2 cellular contexts compared by ENCODE assay signal in the genomic region with DNA sequence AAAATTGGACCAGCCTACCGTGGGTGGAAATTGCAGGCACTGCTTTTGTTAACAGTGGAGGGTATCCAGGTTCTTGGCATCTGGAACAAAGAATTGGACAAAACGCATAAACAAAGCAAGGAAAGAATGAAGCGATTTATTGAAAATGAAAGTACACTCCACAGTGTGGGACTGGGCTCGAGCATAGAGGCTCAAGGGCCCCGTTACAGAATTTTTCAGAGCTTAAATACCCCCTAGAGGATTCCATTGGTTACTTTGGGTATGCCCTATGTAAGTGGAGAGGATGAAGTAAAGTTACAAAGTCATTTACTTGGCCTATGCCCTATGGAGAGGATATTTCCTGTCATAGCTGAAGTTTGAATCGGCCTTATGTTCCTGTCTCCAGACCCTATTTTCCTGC.
TF ChIP-seq lines count a peak whose summit lies in the region.

No MANE protein-coding gene starts in this region.

TF ChIP-seq in SK-N-SH treated with all-trans-retinoic acid at 6 μM for 48 hours, 23 proteins besides CTCF, POLR2A, EP300 and RAD21 (continued from another document):
- TF ChIP-seq PATZ1 (CRISPR knock-in tag; IDR thresholded peaks at IDR 0.05; ENCODE audit: borderline replicate concordance) (no peak), TOX (CRISPR knock-in tag; IDR thresholded peaks at IDR 0.05; ENCODE audit: borderline replicate concordance) (no peak), ARNTL (CRISPR knock-in tag; IDR thresholded peaks at IDR 0.05; ENCODE audit: borderline replicate concordance, low read depth) (no peak), TSHZ2 (CRISPR knock-in tag; IDR thresholded peaks at IDR 0.05) (no peak), ZFP3 (CRISPR knock-in tag; IDR thresholded peaks at IDR 0.05) (no peak)

TF ChIP-seq in K562, 482 proteins besides CTCF, POLR2A, EP300 and RAD21 (continued from another document):
- no peak for TF ChIP-seq ZNF764 (CRISPR knock-in tag; IDR thresholded peaks at IDR 0.05; ENCODE audit: low read depth)
- no peak for TF ChIP-seq SOX6 (IDR thresholded peaks at IDR 0.05)
- TF ChIP-seq SIRT6 (IDR thresholded peaks at IDR 0.05; ENCODE audit: low read depth, low read length) = no peak
- TF ChIP-seq SP2 (IDR thresholded peaks at IDR 0.05; ENCODE audit: extremely low read depth, low read depth, low read length, poor library complexity, severe bottlenecking) = no peak
